8 cellular contexts compared by ENCODE assay signal in the genomic region with DNA sequence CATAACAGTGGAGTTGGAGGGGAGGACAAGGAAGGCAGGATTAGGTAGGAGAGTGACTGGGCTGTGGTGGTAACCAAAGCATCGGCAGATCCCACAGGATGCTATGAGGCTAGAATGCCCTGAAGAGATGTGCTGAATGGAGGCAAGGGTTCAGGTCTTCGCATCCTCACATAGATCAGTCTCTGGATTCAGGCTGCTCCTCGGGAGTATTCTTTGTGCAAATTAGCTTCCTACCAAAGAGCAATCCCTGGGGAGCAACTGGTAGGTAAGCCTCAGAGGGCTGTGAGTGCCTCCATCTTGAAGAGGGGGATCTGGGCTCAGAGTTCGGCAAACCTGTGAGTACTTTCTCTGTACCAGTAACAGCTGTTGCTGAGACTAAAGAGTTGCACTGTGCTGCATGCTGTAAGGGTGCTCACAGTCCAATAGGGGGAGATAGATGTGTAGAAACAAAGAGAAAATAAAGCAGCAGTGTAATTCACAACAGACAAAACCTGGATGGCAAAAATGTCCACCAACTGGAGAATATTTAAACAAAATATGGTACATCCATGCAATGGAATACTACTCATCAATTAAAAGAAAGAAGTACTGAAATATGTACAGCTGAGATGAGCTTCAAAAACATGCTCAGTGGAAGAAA.
DNase-seq lines count a peak whose midpoint lies in the region; ATAC-seq and TF ChIP-seq lines count a peak whose summit lies in the region.

No MANE protein-coding gene starts in this region.

- H3K9me3 ChIP-seq in hepatocyte (ENCODE audit: low read depth), result no peaks in the 10 kb centered on the region

- no peaks in the 10 kb centered on the region for H3K27me3 ChIP-seq in hepatocyte

- ATAC-seq in GM21576 (IDR thresholded peaks at IDR 0.05; ENCODE audit: unreplicated experiment), result no peak

- no peaks in the 10 kb centered on the region for H4K20me1 ChIP-seq in hepatocyte (ENCODE audit: insufficient read depth, poor library complexity, severe bottlenecking)

- no peak overlapping the region for H2AFZ ChIP-seq in hepatocyte

- 79% methylated on average over 4 of the region's 4 CpGs for WGBS in hepatocyte (ENCODE audit: low lambda C conversion rate, missing lambda C conversion rate)

- H3K4me1 ChIP-seq in hepatocyte (ENCODE audit: insufficient read depth), result no peaks in the 10 kb centered on the region

- no peaks in the 10 kb centered on the region for H3K36me3 ChIP-seq in hepatocyte (replicated peaks; ENCODE audit: insufficient read depth, low read depth)

- no peak overlapping the region for H3K4me3 ChIP-seq in hepatocyte

- TF ChIP-seq CTCF in AG09319 (IDR thresholded peaks at IDR 0.05; ENCODE audit: low read depth, low read length), result peak; percentile 66
- TF ChIP-seq CTCF in hepatocyte (IDR thresholded peaks at IDR 0.05; ENCODE audit: poor library complexity), result peak; percentile 56

- no peaks in the 10 kb centered on the region for H3K79me2 ChIP-seq in hepatocyte

- DNase-seq in AG09319 (ENCODE audit: extremely low read depth, low read depth), result no peak
- DNase-seq in H4 (ENCODE audit: low spot score), result peak; percentile 54
- peak; percentile 54 for DNase-seq in RKO (ENCODE audit: low spot score)
- DNase-seq in hepatocyte (ENCODE audit: low spot score), result peak; percentile 33
- no peak for DNase-seq in NCI-H1930 (lab: John Stamatoyannopoulos, UW)
- no peak for DNase-seq in NCI-H345 treated with DMSO at 0.1 percent for 48 hours (lab: John Stamatoyannopoulos, UW; ENCODE audit: unreplicated experiment)
- no peak for DNase-seq in amygdala (lab: John Stamatoyannopoulos, UW)

- no peak overlapping the region for H3K27ac ChIP-seq in hepatocyte

- no peaks in the 10 kb centered on the region for H3K9me2 ChIP-seq in hepatocyte (replicated peaks; ENCODE audit: insufficient read depth)

- H3K4me2 ChIP-seq in hepatocyte, result no peak overlapping the region

Comparison
In these comparisons a context has a peak if more than half of its experiments do, and no peak if none do; other contexts are left out.
1. DNase-seq: peak in H4 (single experiment), RKO (single experiment) and hepatocyte (single experiment); none in AG09319 (single experiment), NCI-H1930 (0 of 2), NCI-H345 treated with DMSO at 0.1 percent for 48 hours (single experiment) and amygdala (0 of 56).